ENCODE assay signal across 17 cellular contexts in genomic region chr1:176976236-176976635, GRCh38.
DNase-seq lines count a peak whose midpoint lies in the region; ATAC-seq, FAIRE-seq and TF ChIP-seq lines count a peak whose summit lies in the region.
"Had no signal": no experiment of that assay in that cellular context is flagged by ENCODE, and none has a peak within 500 bp of the region (broad histone marks: within the 10 kb centered on the region; RNA-seq: fewer than 3 reads in every experiment).

No MANE protein-coding gene starts in this region.

- TF ChIP-seq POLR2A in body of pancreas (IDR thresholded peaks at IDR 0.05): no peak

- no peak overlapping the region for H3K4me3 ChIP-seq in cardiac muscle cell
- no peak overlapping the region for H3K4me3 ChIP-seq in bronchial epithelial cell (ENCODE audit: low read depth, low read length)
- no peak overlapping the region for H3K4me3 ChIP-seq in body of pancreas
- H3K4me3 ChIP-seq: GM23248 had no signal

- H3K27me3 ChIP-seq in cardiac muscle cell (no peaks in the 10 kb centered on the region), bronchial epithelial cell (ENCODE audit: control insufficient read depth, insufficient read depth, low read length) (peaks cover 3% of the 10 kb centered on the region), body of pancreas (no peaks in the 10 kb centered on the region)
- H3K27me3 ChIP-seq: BE2C had no signal

- ATAC-seq in left cardiac atrium: no peak
- ATAC-seq in body of pancreas: no peak
- ATAC-seq: CD8-positive, alpha-beta T cell; HCT116 had no signal

- H3K27ac Mint-ChIP-seq in nephron progenitor cell: peak overlapping the region; percentile 27
- H3K27ac Mint-ChIP-seq: CD14-positive monocyte; CD8-positive, alpha-beta T cell had no signal

- peaks cover 18% of the 10 kb centered on the region for H3K4me1 Mint-ChIP-seq in nephron progenitor cell
- H3K4me1 Mint-ChIP-seq: CD14-positive monocyte had no signal

- peak overlapping the region; percentile 77 for H3K27ac ChIP-seq in cardiac muscle cell
- H3K27ac ChIP-seq in body of pancreas: no peak overlapping the region
- H3K27ac ChIP-seq: GM23248 had no signal

- WGBS in body of pancreas, 2 donors: 54 to 55% methylated on average over 4 of the region's 4 CpGs

- FAIRE-seq in bronchial epithelial cell (lab: Jason Lieb, UNC): peak; percentile 18
- FAIRE-seq: A204.1, GM12891, H54, HTR-8/SVneo had no signal

- H3K4me3 Mint-ChIP-seq in nephron progenitor cell: no peak overlapping the region
- H3K4me3 Mint-ChIP-seq: CD14-positive monocyte; CD8-positive, alpha-beta T cell had no signal

- H3K4me1 ChIP-seq in cardiac muscle cell (ENCODE audit: low read depth): peaks cover 47% of the 10 kb centered on the region
- H3K4me1 ChIP-seq in body of pancreas: no peaks in the 10 kb centered on the region
- H3K4me1 ChIP-seq: BE2C had no signal

- peak in 1 of 2 donors; percentile 44 for DNase-seq in cardiac muscle cell (ENCODE audit: low read depth in 1 of 2, low spot score in 1 of 2)
- no peak for DNase-seq in left cardiac atrium
- DNase-seq in bronchial epithelial cell (ENCODE audit: low read depth): no peak
- DNase-seq in nephron progenitor cell: peak; percentile 28
- no peak for DNase-seq in NCI-H2081 treated with DMSO at 0.1 percent for 48 hours (lab: John Stamatoyannopoulos, UW)
- no peak for DNase-seq in body of pancreas
- DNase-seq in NCI-H2227 treated with DMSO at 0.1 percent for 48 hours (lab: John Stamatoyannopoulos, UW): no peak
- DNase-seq: BE2C; CD8-positive, alpha-beta T cell; COR-L47; GM23248 had no signal

- H3K36me3 Mint-ChIP-seq in nephron progenitor cell (ENCODE audit: low read depth): no peaks in the 10 kb centered on the region
- H3K36me3 Mint-ChIP-seq: CD14-positive monocyte; CD8-positive, alpha-beta T cell had no signal

- intact Hi-C loops in left cardiac atrium (cut with DNase I): no loop called here
- intact Hi-C loops in body of pancreas (cut with DNase I): no loop called here

- H3K27me3 Mint-ChIP-seq in nephron progenitor cell (ENCODE audit: low read depth, poor library complexity): no peaks in the 10 kb centered on the region

- H3K9me3 Mint-ChIP-seq in nephron progenitor cell: no peaks in the 10 kb centered on the region
- H3K9me3 Mint-ChIP-seq: CD8-positive, alpha-beta T cell had no signal

- H3K36me3 ChIP-seq in cardiac muscle cell: no peaks in the 10 kb centered on the region
- no peaks in the 10 kb centered on the region for H3K36me3 ChIP-seq in bronchial epithelial cell (ENCODE audit: control insufficient read depth, insufficient read depth, low read length)
- H3K36me3 ChIP-seq in body of pancreas (replicated peaks in 1 of 2; ENCODE audit: insufficient read depth in 1 of 2, low read depth in 2 of 2): no peaks in the 10 kb centered on the region
- H3K36me3 ChIP-seq: BE2C had no signal

- H3K9me3 ChIP-seq in cardiac muscle cell (ENCODE audit: low read depth) (no peaks in the 10 kb centered on the region), body of pancreas (no peaks in the 10 kb centered on the region)
- H3K9me3 ChIP-seq: BE2C had no signal

- TF ChIP-seq CTCF in cardiac muscle cell (IDR thresholded peaks at IDR 0.05; ENCODE audit: low read depth, low read length) (no peak), bronchial epithelial cell (IDR thresholded peaks at IDR 0.05; ENCODE audit: insufficient read depth, low read length, severe bottlenecking) (no peak), nephron progenitor cell (IDR thresholded peaks at IDR 0.05) (no peak), body of pancreas (IDR thresholded peaks at IDR 0.05) (no peak)
